ENCODE assay signal across 9 cellular contexts in genomic region chr4:118740869-118741268, GRCh38. TPM values are rescaled to one million over a fixed set of nuclear protein-coding genes. Genes with fewer than 3 reads are reported as not detected.
DNase-seq lines count a peak whose midpoint lies in the region; ATAC-seq and TF ChIP-seq lines count a peak whose summit lies in the region.
"Had no signal": no experiment of that assay in that cellular context is flagged by ENCODE, and none has a peak within 500 bp of the region (broad histone marks: within the 10 kb centered on the region; RNA-seq: fewer than 3 reads in every experiment).

No MANE protein-coding gene starts in this region.

- peak overlapping the region; percentile 49 for H3K4me3 ChIP-seq in thoracic aorta

- CTCF ChIA-PET in RWPE1 (lab: Yijun Ruan, JAX), result interaction anchor here (0.6 to 1.2 kb wide), 4 partner anchors 124 to 889 kb away, joined by 3 to 4 read pairs (median 3); partner anchors contain the start of gene SYNPO2

- TF ChIP-seq CTCF in RWPE1 (conservative IDR thresholded peaks at IDR 0.05; ENCODE audit: low read depth) (0 out of 2 replicates have a peak, but pooled peaks have one; percentile 40), glutamatergic neuron (IDR thresholded peaks at IDR 0.05; ENCODE audit: partially characterized antibody, unreplicated experiment) (peak; percentile 73), thoracic aorta (IDR thresholded peaks at IDR 0.05) (peak; percentile 52)

- peaks cover 39% of the 10 kb centered on the region for H3K36me3 ChIP-seq in thoracic aorta

- no peaks in the 10 kb centered on the region for H3K27me3 ChIP-seq in thoracic aorta (replicated peaks; ENCODE audit: insufficient read depth)

- peaks cover 8 to 27% of the 10 kb centered on the region in 2 donors for H3K4me1 ChIP-seq in thoracic aorta (ENCODE audit: control insufficient read depth in 1 of 2, low read depth in 2 of 2)

- no peak overlapping the region for H3K27ac ChIP-seq in RWPE1
- H3K27ac ChIP-seq in thoracic aorta, result peak overlapping the region; percentile 9 to 45

- POLR2A ChIA-PET in RWPE1 (lab: Yijun Ruan, JAX; ENCODE audit: low non-redundant PET), result no interaction called here

- no peak overlapping the region for H3K27ac Mint-ChIP-seq in glutamatergic neuron (ENCODE audit: unreplicated experiment)
- no peak overlapping the region for H3K27ac Mint-ChIP-seq in activated naive CD8-positive, alpha-beta T cell treated with anti-CD3 and anti-CD28 coated beads for 36 hours

- H3K4me3 Mint-ChIP-seq in glutamatergic neuron (ENCODE audit: unreplicated experiment), result no peak overlapping the region
- H3K4me3 Mint-ChIP-seq in activated naive CD8-positive, alpha-beta T cell treated with anti-CD3 and anti-CD28 coated beads for 36 hours, result no peak overlapping the region

- H3K4me1 Mint-ChIP-seq in glutamatergic neuron (ENCODE audit: low read depth, unreplicated experiment), result no peaks in the 10 kb centered on the region
- no peaks in the 10 kb centered on the region for H3K4me1 Mint-ChIP-seq in activated naive CD8-positive, alpha-beta T cell treated with anti-CD3 and anti-CD28 coated beads for 36 hours

- H3K27me3 Mint-ChIP-seq in glutamatergic neuron (ENCODE audit: unreplicated experiment), result no peaks in the 10 kb centered on the region
- no peaks in the 10 kb centered on the region for H3K27me3 Mint-ChIP-seq in activated naive CD8-positive, alpha-beta T cell treated with anti-CD3 and anti-CD28 coated beads for 36 hours

- no peaks in the 10 kb centered on the region for H3K9me3 ChIP-seq in thoracic aorta

- H3K9me3 Mint-ChIP-seq in glutamatergic neuron (ENCODE audit: unreplicated experiment), result no peaks in the 10 kb centered on the region
- no peaks in the 10 kb centered on the region for H3K9me3 Mint-ChIP-seq in activated naive CD8-positive, alpha-beta T cell treated with anti-CD3 and anti-CD28 coated beads for 36 hours

- no peak for ATAC-seq in thoracic aorta (ENCODE audit: insufficient number of reproducible peaks, low FRiP score, low read depth)

- H3K36me3 Mint-ChIP-seq in glutamatergic neuron (ENCODE audit: unreplicated experiment), result no peaks in the 10 kb centered on the region
- H3K36me3 Mint-ChIP-seq in activated naive CD8-positive, alpha-beta T cell treated with anti-CD3 and anti-CD28 coated beads for 36 hours, result peaks cover 7% of the 10 kb centered on the region

- DNase-seq in NCI-H345 (lab: John Stamatoyannopoulos, UW) (peak; percentile 7), NCI-H345 treated with DMSO at 0.1 percent for 48 hours (lab: John Stamatoyannopoulos, UW; ENCODE audit: unreplicated experiment) (no peak), RWPE1 (ENCODE audit: low spot score) (peak; percentile 8), glutamatergic neuron (no peak), thoracic aorta (ENCODE audit: low spot score) (no peak), DMS79 (lab: John Stamatoyannopoulos, UW) (no peak), SHP77 (lab: John Stamatoyannopoulos, UW) (no peak)
- no peak for DNase-seq in activated naive CD8-positive, alpha-beta T cell treated with anti-CD3 and anti-CD28 coated beads for 36 hours
- DNase-seq: activated CD8-positive, alpha-beta memory T cell treated with anti-CD3 and anti-CD28 coated beads for 24 hours had no signal

RNA-seq across cellular contexts. Expression of gene METTL14, which starts 55.7 kb away (rescaled TPM):
- total RNA-seq in glutamatergic neuron (ENCODE audit: unreplicated experiment) (46.4 TPM), thoracic aorta (10 to 100 TPM; 23.0 to 61.9 TPM)
- 10 to 100 TPM; 44.5 to 51.2 TPM for total RNA-seq in activated naive CD8-positive, alpha-beta T cell treated with anti-CD3 and anti-CD28 coated beads for 36 hours

Comparison
In these comparisons a context has a peak if more than half of its experiments do, and no peak if none do; other contexts are left out.
1. DNase-seq: peak in NCI-H345 (single experiment) and RWPE1 (single experiment); none in NCI-H345 treated with DMSO at 0.1 percent for 48 hours (single experiment), glutamatergic neuron (single experiment), thoracic aorta (single experiment), activated naive CD8-positive, alpha-beta T cell treated with anti-CD3 and anti-CD28 coated beads for 36 hours (single experiment), DMS79 (single experiment) and SHP77 (0 of 2).
2. Peak in every context shown above with its lines, with median percentiles within 50 percentile points of each other: CTCF ChIP-seq.